ENCODE assay signal across 23 cellular contexts in genomic region chr2:23335550-23335949, GRCh38. TPM values are rescaled to one million over a fixed set of nuclear protein-coding genes. Genes with fewer than 3 reads are reported as not detected.
DNase-seq lines count a peak whose midpoint lies in the region; ATAC-seq, FAIRE-seq and TF ChIP-seq lines count a peak whose summit lies in the region.
"Had no signal": no experiment of that assay in that cellular context is flagged by ENCODE, and none has a peak within 500 bp of the region (broad histone marks: within the 10 kb centered on the region; RNA-seq: fewer than 3 reads in every experiment).

No MANE protein-coding gene starts in this region.

- CTCF ChIA-PET in HepG2 (lab: Yijun Ruan, JAX; ENCODE audit: low intra/inter-chr PET ratio, low total read pairs): no interaction called here

- intact Hi-C loops in HepG2 (cut with micrococcal nuclease; ENCODE audit: unreplicated experiment): no loop called here

- peaks cover 0 to 10% (median 1%) of the 10 kb centered on the region in 11 experiments; a peak in 7 of 22 replicates for H3K9me3 ChIP-seq in BLaER1 treated with 17β-estradiol and CSF1 and Interleukin-3, amounts not matched to agents 10 nM and 100 nM (replicated peaks in 1 of 11)
- H3K9me3 ChIP-seq in endodermal cell (ENCODE audit: control insufficient read depth, low read length): no peaks in the 10 kb centered on the region
- no peaks in the 10 kb centered on the region for H3K9me3 ChIP-seq in HepG2 (ENCODE audit: low read length)
- no peaks in the 10 kb centered on the region for H3K9me3 ChIP-seq in upper lobe of left lung
- H3K9me3 ChIP-seq: BE2C had no signal

- peaks cover 8% of the 10 kb centered on the region for H3K4me1 Mint-ChIP-seq in endodermal cell
- no peaks in the 10 kb centered on the region for H3K4me1 Mint-ChIP-seq in progenitor cell of endocrine pancreas (ENCODE audit: low read depth)
- H3K4me1 Mint-ChIP-seq: CD14-positive monocyte; CD4-positive, alpha-beta memory T cell; CD4-positive, CD25-positive, alpha-beta regulatory T cell; CD8-positive, alpha-beta memory T cell had no signal

- POLR2A ChIA-PET in HepG2 (lab: Yijun Ruan, JAX): no interaction called here

- no peak overlapping the region for H3K27ac ChIP-seq in BLaER1 treated with 17β-estradiol and CSF1 and Interleukin-3, amounts not matched to agents 10 nM and 100 nM
- no peak overlapping the region for H3K27ac ChIP-seq in endodermal cell (ENCODE audit: low read depth, low read length)
- H3K27ac ChIP-seq in HepG2 (ENCODE audit: extremely low read length, insufficient read depth, low read length): no peak overlapping the region
- no peak overlapping the region for H3K27ac ChIP-seq in upper lobe of left lung

- WGBS in endodermal cell (ENCODE audit: insufficient coverage in 1 of 2, insufficient read length in 1 of 2), 2 experiments: 80 to 90% methylated on average over 1 to 2 of the region's 2 CpGs
- WGBS in HepG2 (ENCODE audit: low lambda C conversion rate): 0% methylated on average over 2 of the region's 2 CpGs
- WGBS in upper lobe of left lung, 2 donors: 75 to 83% methylated on average over 1 to 2 of the region's 2 CpGs

- H3K27me3 Mint-ChIP-seq in endodermal cell (ENCODE audit: insufficient read depth): peaks cover 5% of the 10 kb centered on the region
- H3K27me3 Mint-ChIP-seq in progenitor cell of endocrine pancreas: peaks cover 41% of the 10 kb centered on the region

- TF ChIP-seq POLR2A in HepG2 (IDR thresholded peaks at IDR 0.05; ENCODE audit: insufficient read depth in 1 of 2, low read depth in 2 of 2, low read length in 2 of 2) (no peak), upper lobe of left lung (IDR thresholded peaks at IDR 0.05) (no peak)

- ATAC-seq in HepG2 (peak; percentile 67), GM19467 (IDR thresholded peaks at IDR 0.05; ENCODE audit: unreplicated experiment) (no peak), upper lobe of left lung (ENCODE audit: low FRiP score in 2 of 2) (no peak)

- no peak overlapping the region for H3K4me3 Mint-ChIP-seq in endodermal cell
- no peak overlapping the region for H3K4me3 Mint-ChIP-seq in progenitor cell of endocrine pancreas (ENCODE audit: low read depth)
- H3K4me3 Mint-ChIP-seq: CD14-positive monocyte; CD4-positive, alpha-beta memory T cell; CD4-positive, CD25-positive, alpha-beta regulatory T cell had no signal

- H3K9ac ChIP-seq in BLaER1 treated with 17β-estradiol and CSF1 and Interleukin-3, amounts not matched to agents 10 nM and 100 nM: no peak overlapping the region
- no peak overlapping the region for H3K9ac ChIP-seq in endodermal cell (ENCODE audit: extremely low read depth, low read length, poor library complexity, severe bottlenecking)
- no peak overlapping the region for H3K9ac ChIP-seq in HepG2 (ENCODE audit: insufficient read depth, low read depth, low read length)

- H3K9me3 Mint-ChIP-seq in endodermal cell: no peaks in the 10 kb centered on the region
- H3K9me3 Mint-ChIP-seq in progenitor cell of endocrine pancreas (ENCODE audit: low read depth): no peaks in the 10 kb centered on the region
- H3K9me3 Mint-ChIP-seq: CD4-positive, CD25-positive, alpha-beta regulatory T cell had no signal

- no TSS peak for BruUV-seq in HepG2 (replicated peaks; lab: Mats Ljungman, UMichigan)

- H3K36me3 Mint-ChIP-seq in endodermal cell (ENCODE audit: low read depth) (no peaks in the 10 kb centered on the region), progenitor cell of endocrine pancreas (ENCODE audit: insufficient read depth) (no peaks in the 10 kb centered on the region)
- H3K36me3 Mint-ChIP-seq: CD14-positive monocyte; CD4-positive, alpha-beta memory T cell; CD4-positive, CD25-positive, alpha-beta regulatory T cell; CD8-positive, alpha-beta memory T cell had no signal

- in situ Hi-C loops in HepG2 (cut with HindIII; ENCODE audit: extremely low pct_ligation_motif_present, low pct_unique_long_range_greater_than_20kb): no loop called here

- no peaks in the 10 kb centered on the region for H3K27me3 ChIP-seq in BLaER1 treated with 17β-estradiol and CSF1 and Interleukin-3, amounts not matched to agents 10 nM and 100 nM
- no peaks in the 10 kb centered on the region for H3K27me3 ChIP-seq in endodermal cell (ENCODE audit: control insufficient read depth, insufficient read depth, low read length, poor library complexity, severe bottlenecking)
- H3K27me3 ChIP-seq in HepG2 (ENCODE audit: control insufficient read depth in 1 of 2, insufficient read depth in 2 of 2, low read length in 2 of 2): peaks cover 0 to 3% of the 10 kb centered on the region in 2 experiments; a peak in 1 of 5 replicates
- no peaks in the 10 kb centered on the region for H3K27me3 ChIP-seq in upper lobe of left lung
- H3K27me3 ChIP-seq: BE2C had no signal

- no peak for TF ChIP-seq EP300 in HepG2 (IDR thresholded peaks at IDR 0.05; ENCODE audit: low read depth in 2 of 2, low read length in 2 of 2)
- no peak for TF ChIP-seq EP300 in HepG2 (CRISPR knock-in tag; IDR thresholded peaks at IDR 0.05; ENCODE audit: borderline replicate concordance)
- TF ChIP-seq EP300 in upper lobe of left lung (IDR thresholded peaks at IDR 0.05): no peak

- peak overlapping the region in 8 of 11 experiments; percentile 24 to 73 (median 57); a peak in 15 of 22 replicates for H3K4me2 ChIP-seq in BLaER1 treated with 17β-estradiol and CSF1 and Interleukin-3, amounts not matched to agents 10 nM and 100 nM
- no peak overlapping the region for H3K4me2 ChIP-seq in HepG2 (ENCODE audit: low read depth, low read length)

- TF ChIP-seq RAD21 in HepG2 (CRISPR knock-in tag; IDR thresholded peaks at IDR 0.05): no peak

- no peak for FAIRE-seq in HepG2 (lab: Jason Lieb, UNC)
- FAIRE-seq: A204.1, G401.6, GM12891, GM19239 had no signal

- H4K20me1 ChIP-seq in BLaER1 treated with 17β-estradiol and CSF1 and Interleukin-3, amounts not matched to agents 10 nM and 100 nM: no peaks in the 10 kb centered on the region; a peak in 1 of 22 replicates
- H4K20me1 ChIP-seq in HepG2 (ENCODE audit: insufficient read depth, low read length): no peaks in the 10 kb centered on the region

- TF ChIP-seq CTCF in endodermal cell (conservative IDR thresholded peaks at IDR 0.05) (no peak), HepG2 (CRISPR knock-in tag; IDR thresholded peaks at IDR 0.05) (no peak), progenitor cell of endocrine pancreas (IDR thresholded peaks at IDR 0.05; ENCODE audit: unreplicated experiment) (no peak), upper lobe of left lung (IDR thresholded peaks at IDR 0.05) (no peak)

- no peak overlapping the region for H3K4me3 ChIP-seq in BLaER1 treated with 17β-estradiol and CSF1 and Interleukin-3, amounts not matched to agents 10 nM and 100 nM
- H3K4me3 ChIP-seq in endodermal cell (ENCODE audit: low read length) (no peak overlapping the region), HepG2 (replicated peaks in 1 of 3; ENCODE audit: insufficient read depth in 1 of 3, low read depth in 2 of 3, low read length in 3 of 3) (no peak overlapping the region), upper lobe of left lung (no peak overlapping the region)

- H3K27ac Mint-ChIP-seq in endodermal cell (no peak overlapping the region), progenitor cell of endocrine pancreas (no peak overlapping the region)
- H3K27ac Mint-ChIP-seq: CD14-positive monocyte; CD4-positive, alpha-beta memory T cell; CD4-positive, CD25-positive, alpha-beta regulatory T cell had no signal

- H3K36me3 ChIP-seq in BLaER1 treated with 17β-estradiol and CSF1 and Interleukin-3, amounts not matched to agents 10 nM and 100 nM: no peaks in the 10 kb centered on the region
- H3K36me3 ChIP-seq in endodermal cell (ENCODE audit: control insufficient read depth, insufficient read depth, low read length) (no peaks in the 10 kb centered on the region), HepG2 (replicated peaks in 1 of 2; ENCODE audit: control insufficient read depth in 1 of 2, insufficient read depth in 2 of 2, low read length in 2 of 2) (no peaks in the 10 kb centered on the region), upper lobe of left lung (no peaks in the 10 kb centered on the region)
- H3K36me3 ChIP-seq: BE2C had no signal

- peaks cover 0 to 24% (median 19%) of the 10 kb centered on the region in 10 experiments; a peak in 18 of 20 replicates for H3K4me1 ChIP-seq in BLaER1 treated with 17β-estradiol and CSF1 and Interleukin-3, amounts not matched to agents 10 nM and 100 nM
- H3K4me1 ChIP-seq in endodermal cell (ENCODE audit: control insufficient read depth, insufficient read depth, low read length) (no peaks in the 10 kb centered on the region), HepG2 (ENCODE audit: insufficient read depth, low read length) (no peaks in the 10 kb centered on the region), upper lobe of left lung (peaks cover 0 to 6% (median 0%) of the 10 kb centered on the region in 4 donors)

- no peak overlapping the region for H2AFZ ChIP-seq in HepG2 (ENCODE audit: low read length)

- peak; percentile 25 for DNase-seq in endodermal cell
- DNase-seq in HepG2 (ENCODE audit: low spot score): no peak
- DNase-seq in LoVo (ENCODE audit: low spot score): no peak
- DNase-seq in progenitor cell of endocrine pancreas (ENCODE audit: low spot score, unreplicated experiment): no peak
- no peak for DNase-seq in upper lobe of left lung
- DNase-seq: 8988T; ACHN; BE2C; C1 segment of cervical spinal cord; CD4-positive, alpha-beta memory T cell; CD4-positive, CD25-positive, alpha-beta regulatory T cell; CD8-positive, alpha-beta memory T cell; COR-L47; DMS 273 treated with DMSO at 0.1 percent for 48 hours; DMS153; GF-D8 had no signal

- H3K79me2 ChIP-seq in HepG2 (ENCODE audit: insufficient read depth, low read length): no peaks in the 10 kb centered on the region

RNA-seq across cellular contexts. Expression of gene KLHL29, which starts 49.4 kb away (rescaled TPM):
- total RNA-seq in endodermal cell (1 to 10 TPM; 1.0 to 2.4 TPM), HepG2 (2016; rRNA removed; fragmentation: Illumina TruSeq; extraction: Trizol) (not detected in 2 replicates), progenitor cell of endocrine pancreas (4.4 and 5.5 TPM in 2 replicates), upper lobe of left lung (10 to 100 TPM in 5 of 6 donors, 1 to 10 TPM in 1; 8.6 to 34.4 (median 18.2) TPM)
- 5.7 TPM for polyA plus RNA-seq in endodermal cell (2013, experiment 1 of 2)
- polyA plus RNA-seq in endodermal cell (2013, experiment 2 of 2): 4.6 TPM
- not detected in 2 replicates for total RNA-seq in HepG2 (2016; cell fraction: cytosol; rRNA removed; fragmentation: Illumina TruSeq; extraction: Trizol; ENCODE audit: low read depth)
- not detected in 2 replicates for total RNA-seq in HepG2 (2016; cell fraction: insoluble cytoplasmic fraction; rRNA removed; fragmentation: Illumina TruSeq; extraction: Trizol)
- not detected in 2 replicates for total RNA-seq in HepG2 (2016; cell fraction: membrane; rRNA removed; fragmentation: Illumina TruSeq; extraction: Trizol)
- 0.12 TPM in 1 of 2 replicates, not detected in the other for total RNA-seq in HepG2 (2016; cell fraction: nucleus; rRNA removed; fragmentation: Illumina TruSeq; extraction: Trizol)
- polyA plus RNA-seq in HepG2 (2011; rRNA removed): 0.01 and 0.03 TPM in 2 replicates
- polyA plus RNA-seq in HepG2 (2011; cell fraction: cytosol; rRNA removed): 0.01 TPM in 2 replicates
- 0.03 and 0.11 TPM in 2 replicates for polyA plus RNA-seq in HepG2 (2011; cell fraction: nucleus; rRNA removed)
- 0.05 and 0.09 TPM in 2 replicates for polyA plus RNA-seq in HepG2 (2012)
- polyA plus RNA-seq in HepG2 (2016; cell fraction: cytosol; fragmentation: Illumina TruSeq; extraction: Trizol; ENCODE audit: low read depth): not detected in 2 replicates
- polyA plus RNA-seq in HepG2 (2016; cell fraction: insoluble cytoplasmic fraction; fragmentation: Illumina TruSeq; extraction: Trizol; ENCODE audit: low read depth): not detected in 2 replicates
- not detected in 2 replicates for polyA plus RNA-seq in HepG2 (2016; cell fraction: membrane; fragmentation: Illumina TruSeq; extraction: Trizol; ENCODE audit: low read depth)
- polyA plus RNA-seq in HepG2 (2016; cell fraction: nucleus; fragmentation: Illumina TruSeq; extraction: Trizol; ENCODE audit: insufficient read depth, low read depth): not detected in 2 replicates
- polyA minus RNA-seq in HepG2 (2011; rRNA and poly(A)+ RNA removed; ENCODE audit: low replicate concordance): 3.2 TPM in 1 of 2 replicates, not detected in the other
- 0.09 TPM in 1 of 2 replicates, not detected in the other for polyA minus RNA-seq in HepG2 (2011; cell fraction: cytosol; rRNA and poly(A)+ RNA removed)
- polyA minus RNA-seq in HepG2 (2011; cell fraction: nucleus; rRNA and poly(A)+ RNA removed): not detected in 2 replicates
- polyA plus RNA-seq: CD14-positive monocyte had no signal
